Comparison of ENCODE assay signal across 2 cellular contexts in the genomic region with DNA sequence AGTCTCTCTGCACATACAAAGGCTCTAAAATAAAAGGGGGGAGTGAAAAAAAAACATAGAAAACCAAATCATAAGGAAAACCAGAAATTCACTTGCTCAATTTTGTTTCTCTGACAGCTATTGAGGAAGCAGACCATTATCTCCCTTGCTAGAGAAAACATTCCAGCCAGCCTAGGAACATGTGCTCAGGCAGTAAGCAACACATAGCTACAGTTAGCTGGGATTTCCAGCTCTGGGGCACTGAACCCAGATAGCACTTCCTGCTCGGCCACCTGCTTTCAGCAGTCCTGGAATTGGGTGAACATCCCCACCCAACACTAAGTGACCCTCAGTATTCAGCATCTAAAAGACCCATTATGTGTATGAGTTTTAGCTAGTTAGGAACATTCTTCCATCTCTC.
TF ChIP-seq lines count a peak whose summit lies in the region.

No MANE protein-coding gene starts in this region.

TF ChIP-seq in IMR-90, 13 proteins besides CTCF, POLR2A, EP300 and RAD21:
- TF ChIP-seq CHD1 (IDR thresholded peaks at IDR 0.05; ENCODE audit: low read depth, low read length), result no peak
- TF ChIP-seq NFE2L2 (IDR thresholded peaks at IDR 0.05; ENCODE audit: low read depth, low read length), result no peak
- TF ChIP-seq SMC3 (IDR thresholded peaks at IDR 0.05; ENCODE audit: low read depth, low read length), result no peak
- TF ChIP-seq MAZ (IDR thresholded peaks at IDR 0.05; ENCODE audit: borderline replicate concordance, low read depth, low read length), result no peak
- TF ChIP-seq, protein P1, sequence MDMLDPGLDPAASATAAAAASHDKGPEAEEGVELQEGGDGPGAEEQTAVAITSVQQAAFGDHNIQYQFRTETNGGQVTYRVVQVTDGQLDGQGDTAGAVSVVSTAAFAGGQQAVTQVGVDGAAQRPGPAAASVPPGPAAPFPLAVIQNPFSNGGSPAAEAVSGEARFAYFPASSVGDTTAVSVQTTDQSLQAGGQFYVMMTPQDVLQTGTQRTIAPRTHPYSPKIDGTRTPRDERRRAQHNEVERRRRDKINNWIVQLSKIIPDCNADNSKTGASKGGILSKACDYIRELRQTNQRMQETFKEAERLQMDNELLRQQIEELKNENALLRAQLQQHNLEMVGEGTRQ (IDR thresholded peaks at IDR 0.05; ENCODE audit: low read depth, low read length), result no peak
- no peak for TF ChIP-seq RFX5 (IDR thresholded peaks at IDR 0.05; ENCODE audit: low read depth, low read length)
- no peak for TF ChIP-seq FOS (IDR thresholded peaks at IDR 0.05; ENCODE audit: low read depth, low read length)
- TF ChIP-seq MAFK (IDR thresholded peaks at IDR 0.05; ENCODE audit: low read depth, low read length), result no peak
- TF ChIP-seq RCOR1 (IDR thresholded peaks at IDR 0.05; ENCODE audit: insufficient replicate concordance, low read length), result no peak

TF ChIP-seq in endothelial cell of umbilical vein, 7 proteins besides CTCF, POLR2A, EP300 and RAD21:
- TF ChIP-seq JUN (IDR thresholded peaks at IDR 0.05; ENCODE audit: borderline replicate concordance, insufficient read depth, insufficient read length, low read depth) (no peak), FOS (IDR thresholded peaks at IDR 0.05; ENCODE audit: borderline replicate concordance, insufficient read depth, low read length) (no peak), MYC (IDR thresholded peaks at IDR 0.05; ENCODE audit: low read depth, low read length) (no peak), EZH2 (IDR thresholded peaks at IDR 0.05; ENCODE audit: borderline replicate concordance, low read depth, low read length, severe bottlenecking) (no peak), POLR2AphosphoS5 (IDR thresholded peaks at IDR 0.05; ENCODE audit: insufficient read depth, low read depth, low read length) (no peak), GATA2 (IDR thresholded peaks at IDR 0.05; ENCODE audit: insufficient read depth, insufficient read length, low read depth, low read length) (no peak)
- TF ChIP-seq, protein P2, sequence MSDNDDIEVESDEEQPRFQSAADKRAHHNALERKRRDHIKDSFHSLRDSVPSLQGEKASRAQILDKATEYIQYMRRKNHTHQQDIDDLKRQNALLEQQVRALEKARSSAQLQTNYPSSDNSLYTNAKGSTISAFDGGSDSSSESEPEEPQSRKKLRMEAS (IDR thresholded peaks at IDR 0.05; ENCODE audit: insufficient read depth, insufficient read length), result no peak
TF ChIP-seq in endothelial cell of umbilical vein: peak in this region for 0.
